21 cellular contexts compared by ENCODE assay signal in the genomic region with DNA sequence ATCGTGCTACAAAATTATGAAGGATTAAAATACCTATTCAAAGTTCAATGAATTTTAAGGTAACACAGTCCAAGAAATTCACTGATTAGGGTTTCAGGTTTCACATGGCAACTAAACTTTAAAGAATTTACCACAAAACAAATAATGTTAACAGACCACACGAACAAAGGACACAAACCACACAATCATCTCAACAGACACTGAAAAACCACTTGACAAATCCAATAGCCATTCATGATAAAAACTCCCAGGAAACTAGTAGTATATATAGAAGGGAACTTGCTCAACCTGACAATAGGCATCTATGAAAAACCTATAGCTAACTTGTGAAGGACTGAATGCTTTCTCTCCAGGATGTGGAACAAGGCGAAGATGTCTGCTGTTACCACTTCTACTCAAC. TPM values are rescaled to one million over a fixed set of nuclear protein-coding genes. Genes with fewer than 3 reads are reported as not detected.
DNase-seq lines count a peak whose midpoint lies in the region; ATAC-seq and TF ChIP-seq lines count a peak whose summit lies in the region.
"Had no signal": no experiment of that assay in that cellular context is flagged by ENCODE, and none has a peak within 500 bp of the region (broad histone marks: within the 10 kb centered on the region; RNA-seq: fewer than 3 reads in every experiment).

No MANE protein-coding gene starts in this region.

- H3K36me3 ChIP-seq in mammary epithelial cell (ENCODE audit: insufficient read depth, low read length) (peaks cover 36% of the 10 kb centered on the region), breast epithelium (peaks cover 3% of the 10 kb centered on the region), RWPE2 (ENCODE audit: low read depth) (peaks cover 93% of the 10 kb centered on the region), right atrium auricular region (peaks cover 44% of the 10 kb centered on the region), left ventricle myocardium inferior (peaks cover 71% of the 10 kb centered on the region)

- no peaks in the 10 kb centered on the region for H3K4me1 ChIP-seq in mammary epithelial cell (ENCODE audit: insufficient read depth, low read length)
- H3K4me1 ChIP-seq in breast epithelium = no peaks in the 10 kb centered on the region
- no peaks in the 10 kb centered on the region for H3K4me1 ChIP-seq in RWPE2 (ENCODE audit: insufficient read depth, poor library complexity, severe bottlenecking)
- no peaks in the 10 kb centered on the region for H3K4me1 ChIP-seq in right atrium auricular region
- no peaks in the 10 kb centered on the region for H3K4me1 ChIP-seq in left ventricle myocardium inferior
- H3K4me1 ChIP-seq: right lobe of liver had no signal

- DNase-seq in mammary epithelial cell (peak; percentile 48), breast epithelium (ENCODE audit: low spot score in 2 of 2) (no peak), RWPE2 (ENCODE audit: low spot score) (no peak), fibroblast of villous mesenchyme (ENCODE audit: low read depth) (peak; percentile 11), right atrium auricular region (ENCODE audit: low spot score) (no peak), NAMALWA (ENCODE audit: low spot score) (no peak), left ventricle myocardium inferior (no peak), dedifferentiated amniotic fluid mesenchymal stem cell (ENCODE audit: extremely low spot score) (no peak)
- DNase-seq: activated CD8-positive, alpha-beta T cell treated with anti-CD3 and anti-CD28 coated beads for 36 hours; amygdala; CD8-positive, alpha-beta memory T cell; DND-41; gastrocnemius medialis; left colon; NCI-H2081; NCI-H524 treated with DMSO at 0.1 percent for 48 hours; occipital lobe; right lobe of liver; SHP77; stimulated activated naive CD8-positive, alpha-beta T cell treated with anti-CD3 and anti-CD28 coated beads, Interleukin-15, Interleukin-2, amounts not matched to agents 100 U/mL and 50 U/mL, for 24 hours; trophoblast cell had no signal

- in situ Hi-C loops in mammary epithelial cell (cut with MboI; ENCODE audit: low sequenced_read_pairs in 2 of 2) = no loop called here

- H3K9me3 ChIP-seq in mammary epithelial cell (replicated peaks; ENCODE audit: insufficient read depth, low read length) (no peaks in the 10 kb centered on the region), breast epithelium (no peaks in the 10 kb centered on the region), RWPE2 (ENCODE audit: severe bottlenecking) (no peaks in the 10 kb centered on the region), right atrium auricular region (no peaks in the 10 kb centered on the region), left ventricle myocardium inferior (replicated peaks) (no peaks in the 10 kb centered on the region)
- H3K9me3 ChIP-seq: gastrocnemius medialis, right lobe of liver had no signal

- H3K27ac ChIP-seq in mammary epithelial cell (ENCODE audit: insufficient read depth, low read depth, low read length) (no peak overlapping the region), breast epithelium (no peak overlapping the region), RWPE2 (ENCODE audit: poor library complexity, severe bottlenecking) (no peak overlapping the region), right atrium auricular region (no peak overlapping the region), left ventricle myocardium inferior (replicated peaks) (no peak overlapping the region)
- H3K27ac ChIP-seq: gastrocnemius medialis, right lobe of liver had no signal

- H2AFZ ChIP-seq in mammary epithelial cell (ENCODE audit: low read depth, low read length) = no peak overlapping the region

- 92% methylated on average over 3 of the region's 3 CpGs for WGBS in mammary epithelial cell (ENCODE audit: low coverage, missing lambda C conversion rate)

- H3K4me2 ChIP-seq in mammary epithelial cell (ENCODE audit: insufficient read depth, low read depth, low read length) = no peak overlapping the region

- H4K20me1 ChIP-seq in mammary epithelial cell (ENCODE audit: insufficient read depth, low read length) = no peaks in the 10 kb centered on the region

- H3K27me3 ChIP-seq in mammary epithelial cell (ENCODE audit: insufficient read depth, low read length) (no peaks in the 10 kb centered on the region), breast epithelium (no peaks in the 10 kb centered on the region), RWPE2 (ENCODE audit: insufficient read depth, poor library complexity, severe bottlenecking) (no peaks in the 10 kb centered on the region), right atrium auricular region (no peaks in the 10 kb centered on the region), left ventricle myocardium inferior (ENCODE audit: low read depth) (no peaks in the 10 kb centered on the region)
- H3K27me3 ChIP-seq: gastrocnemius medialis, right lobe of liver had no signal

- H3K79me2 ChIP-seq in mammary epithelial cell (ENCODE audit: insufficient read depth, low read length) = peaks cover 22% of the 10 kb centered on the region

- TF ChIP-seq CTCF in mammary epithelial cell (conservative IDR thresholded peaks at IDR 0.05 in 1 of 2, IDR thresholded peaks at IDR 0.05 in 1 of 2; ENCODE audit: extremely low read depth in 1 of 2, insufficient read depth in 1 of 2, low read depth in 1 of 2, low read length in 2 of 2) (no peak), breast epithelium (IDR thresholded peaks at IDR 0.05) (no peak), RWPE2 (IDR thresholded peaks at IDR 0.05; ENCODE audit: poor library complexity, severe bottlenecking) (no peak), fibroblast of villous mesenchyme (IDR thresholded peaks at IDR 0.05; ENCODE audit: insufficient read depth, low read depth, low read length) (no peak), right atrium auricular region (IDR thresholded peaks at IDR 0.05) (no peak), left ventricle myocardium inferior (IDR thresholded peaks at IDR 0.05; ENCODE audit: borderline replicate concordance) (no peak)

- ATAC-seq in RWPE2 (ENCODE audit: low read depth) = peak; percentile 23; the same call in 2 of the 3 replicates
- ATAC-seq: activated CD8-positive, alpha-beta T cell treated with anti-CD3 and anti-CD28 coated beads for 36 hours; gastrocnemius medialis; left colon; right lobe of liver; stimulated activated naive CD8-positive, alpha-beta T cell treated with anti-CD3 and anti-CD28 coated beads, Interleukin-15, Interleukin-2, amounts not matched to agents 100 U/mL and 50 U/mL, for 24 hours had no signal

- intact Hi-C loops in mammary epithelial cell (cut with micrococcal nuclease) (no loop called here), breast epithelium (cut with DNase I; ENCODE audit: low total_unique reads) (no loop called here), left ventricle myocardium inferior (cut with micrococcal nuclease) (no loop called here)

- H3K9ac ChIP-seq in mammary epithelial cell (ENCODE audit: insufficient read depth, low read length) = no peak overlapping the region

- H3K4me3 ChIP-seq in mammary epithelial cell (replicated peaks in 1 of 3; ENCODE audit: insufficient read depth in 1 of 3, low read depth in 2 of 3, low read length in 3 of 3) (no peak overlapping the region), breast epithelium (no peak overlapping the region), RWPE2 (ENCODE audit: severe bottlenecking) (no peak overlapping the region), fibroblast of villous mesenchyme (ENCODE audit: low read depth, low read length) (no peak overlapping the region), right atrium auricular region (no peak overlapping the region), left ventricle myocardium inferior (no peak overlapping the region)
- H3K4me3 ChIP-seq: gastrocnemius medialis, right lobe of liver had no signal

- TF ChIP-seq POLR2A in breast epithelium (IDR thresholded peaks at IDR 0.05) = no peak

- BruUV-seq in mammary epithelial cell (replicated peaks; lab: Mats Ljungman, UMichigan) = no TSS peak

- dilution Hi-C loops in mammary epithelial cell (cut with HindIII; ENCODE audit: low sequenced_read_pairs) = no loop called here

- CTCF ChIA-PET in mammary epithelial cell (lab: Charles Lee; ENCODE audit: low non-redundant PET) = no interaction called here

RNA-seq across cellular contexts. Expression of a gene that starts 21.1 kb away (rescaled TPM):
- 10 to 100 TPM; 13.2 to 65.3 TPM for total RNA-seq in mammary epithelial cell
- 20.7 TPM for polyA plus RNA-seq in mammary epithelial cell
- polyA minus RNA-seq in mammary epithelial cell = 21.3 TPM
- total RNA-seq in breast epithelium = under 1 TPM in 2 of 3 donors, not detected in 1; under 0.01 to 0.29 TPM
- total RNA-seq in fibroblast of villous mesenchyme = 3.9 and 4.3 TPM in 2 replicates
- under 1 TPM in 1 of 2 donors, not detected in 1; 0.63 TPM for total RNA-seq in right atrium auricular region
- not detected for total RNA-seq in left ventricle myocardium inferior
- polyA plus RNA-seq: CD8-positive, alpha-beta memory T cell had no signal

RNA-seq across cellular contexts. Expression of a gene that starts 33.5 kb away (rescaled TPM):
- total RNA-seq in mammary epithelial cell (100 to 1,000 TPM; 155 to 203 TPM), breast epithelium (100 to 1,000 TPM; 224 to 317 (median 281) TPM), fibroblast of villous mesenchyme (258 and 274 TPM in 2 replicates), right atrium auricular region (100 to 1,000 TPM; 106 to 115 TPM), left ventricle myocardium inferior (118 TPM)
- polyA plus RNA-seq in mammary epithelial cell = 94.4 TPM
- polyA minus RNA-seq in mammary epithelial cell = 107 TPM

RNA-seq across cellular contexts. Expression of a gene that starts 35.8 kb away (rescaled TPM):
- under 1 TPM; 0.83 to 0.99 TPM for total RNA-seq in mammary epithelial cell
- polyA plus RNA-seq in mammary epithelial cell = 0.41 TPM
- polyA minus RNA-seq in mammary epithelial cell = not detected
- total RNA-seq in breast epithelium = 1 to 10 TPM; 1.8 to 3.5 (median 2.0) TPM
- total RNA-seq in fibroblast of villous mesenchyme = 0.64 and 2.2 TPM in 2 replicates
- 1 to 10 TPM; 2.6 to 6.0 TPM for total RNA-seq in right atrium auricular region
- 4.6 TPM for total RNA-seq in left ventricle myocardium inferior
- total RNA-seq: activated CD8-positive, alpha-beta T cell treated with anti-CD3 and anti-CD28 coated beads for 36 hours; CD8-positive, alpha-beta memory T cell had no signal
- polyA plus RNA-seq: CD8-positive, alpha-beta memory T cell had no signal

Comparison
In these comparisons a context has a peak if more than half of its experiments do, and no peak if none do; other contexts are left out.
1. DNase-seq: peak in mammary epithelial cell (single experiment) and fibroblast of villous mesenchyme (single experiment); none in breast epithelium (0 of 2), RWPE2 (single experiment), right atrium auricular region (single experiment), NAMALWA (single experiment), left ventricle myocardium inferior (single experiment) and dedifferentiated amniotic fluid mesenchymal stem cell (single experiment).